ENCODE assay signal across 9 cellular contexts in genomic region chr4:7909966-7910720, GRCh38. TPM values are rescaled to one million over a fixed set of nuclear protein-coding genes. Genes with fewer than 3 reads are reported as not detected.
DNase-seq lines count a peak whose midpoint lies in the region; ATAC-seq and TF ChIP-seq lines count a peak whose summit lies in the region.
"Had no signal": no experiment of that assay in that cellular context is flagged by ENCODE, and none has a peak within 500 bp of the region (broad histone marks: within the 10 kb centered on the region; RNA-seq: fewer than 3 reads in every experiment).

No MANE protein-coding gene starts in this region.

- intact Hi-C loops in ascending aorta (cut with DNase I): loop anchor here (2.0 kb wide), 1 partner anchor 29 kb away; the partner anchor contains the start of gene AFAP1
- intact Hi-C loops in heart right ventricle (cut with DNase I): loop anchor here in 2 of 10 donors (5.0 to 10.0 kb wide), 2 partner anchors 43 to 95 kb away; no protein-coding TSS in a partner anchor
- intact Hi-C loops in sciatic nerve (cut with DNase I): no loop called here

- H3K4me3 ChIP-seq in ascending aorta (peak overlapping the region; percentile 6 to 40), heart right ventricle (peak overlapping the region in 1 of 10 donors; percentile 5)

- H3K27ac ChIP-seq in ascending aorta (peak overlapping the region; percentile 66 to 78), heart right ventricle (peak overlapping the region in 9 of 10 donors; percentile 45 to 75 (median 66))

- H3K9me3 ChIP-seq in ascending aorta (no peaks in the 10 kb centered on the region), heart right ventricle (no peaks in the 10 kb centered on the region)

- H3K36me3 ChIP-seq in ascending aorta (no peaks in the 10 kb centered on the region), heart right ventricle (no peaks in the 10 kb centered on the region)

- DNase-seq in GM03348 (ENCODE audit: low spot score) (peak; percentile 64), ascending aorta (ENCODE audit: low spot score in 2 of 2) (no peak), heart right ventricle (no peak), sciatic nerve (ENCODE audit: low spot score) (no peak), NCI-H2196 (lab: John Stamatoyannopoulos, UW; ENCODE audit: unreplicated experiment) (no peak)
- no peak for DNase-seq in stimulated activated CD4-positive, alpha-beta T cell treated with anti-CD3 and anti-CD28 coated beads, Interleukin-4, amount 100 ng/mL, for 4 hours
- DNase-seq: DND-41 had no signal

- peaks cover 14 to 54% of the 10 kb centered on the region in 2 donors for H3K4me1 ChIP-seq in ascending aorta
- H3K4me1 ChIP-seq in heart right ventricle: peaks cover 0 to 56% (median 13%) of the 10 kb centered on the region in 9 donors

- ATAC-seq in heart right ventricle (peak in 7 of 8 donors; percentile 8 to 50 (median 29)), sciatic nerve (peak; percentile 79), HG03571 (IDR thresholded peaks at IDR 0.05; ENCODE audit: unreplicated experiment) (no peak)
- no peak for ATAC-seq in activated CD4-positive, CD25-positive, alpha-beta regulatory T cell treated with anti-CD3 and anti-CD28 coated beads, Interleukin-2, amount 50 U/mL, for 24 hours

- no peak for TF ChIP-seq CTCF in ascending aorta (IDR thresholded peaks at IDR 0.05)
- no peak for TF ChIP-seq CTCF in heart right ventricle (IDR thresholded peaks at IDR 0.05)

- H3K27me3 ChIP-seq in ascending aorta (no peaks in the 10 kb centered on the region), heart right ventricle (no peaks in the 10 kb centered on the region)

- WGBS in heart right ventricle, 2 donors: 81 to 82% methylated on average over 11 of the region's 11 CpGs

RNA-seq across cellular contexts. Expression of gene AFAP1, which starts 29.5 kb away (rescaled TPM):
- total RNA-seq in ascending aorta: 84.9 TPM
- 1 to 10 TPM; 4.7 to 8.9 (median 6.2) TPM for total RNA-seq in heart right ventricle
- polyA plus RNA-seq in heart right ventricle: 1 to 10 TPM; 2.9 to 4.3 TPM
- 64.5 TPM for total RNA-seq in sciatic nerve

Comparison
In these comparisons a context has a peak if more than half of its experiments do, and no peak if none do; other contexts are left out.
1. ATAC-seq: peak in heart right ventricle (7 of 8) and sciatic nerve (single experiment); none in HG03571 (single experiment) and activated CD4-positive, CD25-positive, alpha-beta regulatory T cell treated with anti-CD3 and anti-CD28 coated beads, Interleukin-2, amount 50 U/mL, for 24 hours (0 of 2).